In the genomic region with DNA sequence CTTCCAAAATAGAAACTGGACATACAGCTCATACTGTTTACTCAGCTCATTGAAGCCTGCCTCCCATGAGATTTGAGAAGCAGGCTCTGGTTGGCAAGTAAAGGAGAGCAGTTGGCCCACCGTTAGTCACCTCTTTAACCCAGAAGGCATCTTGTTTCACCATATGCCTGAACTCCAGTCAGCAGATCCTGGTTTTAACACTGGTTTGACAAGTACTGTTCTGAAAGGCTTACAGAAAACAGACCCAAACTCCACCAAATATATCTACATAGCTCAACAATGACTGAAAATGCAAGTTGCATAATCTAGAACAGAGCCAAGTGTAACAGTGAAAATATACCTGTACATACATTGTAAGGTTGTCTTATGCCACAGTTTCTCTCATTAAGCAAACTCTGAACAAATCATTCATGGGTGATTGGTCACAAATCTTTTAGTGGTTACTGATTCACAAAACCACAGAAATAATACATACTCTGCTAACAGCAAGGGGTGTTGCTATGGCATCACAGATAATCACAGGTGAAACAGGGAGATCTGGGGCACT, we compare ENCODE assay signal across 13 cellular contexts.
A peak's percentile ranks its signal among the peaks of the same experiment; 100 is the strongest.
DNase-seq lines count a peak whose midpoint lies in the region; ATAC-seq, FAIRE-seq and TF ChIP-seq lines count a peak whose summit lies in the region.
"Had no signal": no experiment of that assay in that cellular context is flagged by ENCODE, and none has a peak within 500 bp of the region (broad histone marks: within the 10 kb centered on the region; RNA-seq: fewer than 3 reads in every experiment).

No MANE protein-coding gene starts in this region.

- no peak; a peak in 1 of 4 replicates for TF ChIP-seq EP300 in SK-N-SH (IDR thresholded peaks at IDR 0.05; ENCODE audit: borderline replicate concordance in 1 of 2, low read depth in 1 of 2, low read length in 1 of 2)

- H3K4me1 ChIP-seq in SK-N-SH (ENCODE audit: control insufficient read depth in 1 of 2, insufficient read depth in 2 of 2, low read depth in 1 of 2, low read length in 1 of 2), result peaks cover 0 to 11% of the 10 kb centered on the region in 2 experiments; a peak in 1 of 4 replicates
- no peaks in the 10 kb centered on the region for H3K4me1 ChIP-seq in BE2C
- no peaks in the 10 kb centered on the region for H3K4me1 ChIP-seq in naive thymus-derived CD4-positive, alpha-beta T cell (ENCODE audit: control insufficient read depth in 2 of 2, insufficient read depth in 2 of 2, low read length in 2 of 2)
- H3K4me1 ChIP-seq: right lobe of liver had no signal

- peaks cover 0 to 1% (median 0%) of the 10 kb centered on the region in 7 donors for H3K4me1 Mint-ChIP-seq in naive thymus-derived CD4-positive, alpha-beta T cell

- H3K27ac ChIP-seq in SK-N-SH (ENCODE audit: low read depth in 2 of 2, low read length in 1 of 2), result peak overlapping the region in 1 of 2 experiments; percentile 43; a peak in 2 of 4 replicates
- H3K27ac ChIP-seq in naive thymus-derived CD4-positive, alpha-beta T cell (ENCODE audit: low read depth, low read length), result no peak overlapping the region
- H3K27ac ChIP-seq: C4-2B, right lobe of liver had no signal

- H3K79me2 ChIP-seq in SK-N-SH (ENCODE audit: insufficient read depth), result peaks cover 84% of the 10 kb centered on the region

- H4K20me1 ChIP-seq in SK-N-SH (ENCODE audit: insufficient read depth), result no peaks in the 10 kb centered on the region

- CTCF ChIA-PET in AG04449 (lab: Yijun Ruan, JAX), result no interaction called here
- CTCF ChIA-PET in SK-N-SH (lab: Yijun Ruan, JAX), result interaction anchor here (0.5 kb wide), 1 partner anchor 94 kb away, joined by 3 read pairs; no protein-coding TSS in a partner anchor
- CTCF ChIA-PET in naive thymus-derived CD4-positive, alpha-beta T cell (lab: Charles Lee), result no interaction called here

- H3K9ac ChIP-seq in SK-N-SH, result no peak overlapping the region

- H3F3A ChIP-seq in SK-N-SH (replicated peaks; ENCODE audit: insufficient read depth), result no peaks in the 10 kb centered on the region

- no peak for TF ChIP-seq POLR2A in H54 (IDR thresholded peaks at IDR 0.05; ENCODE audit: low read depth, low read length)

- TF ChIP-seq RAD21 in SK-N-SH (IDR thresholded peaks at IDR 0.05; ENCODE audit: low read length), result no peak

- H3K4me3 ChIP-seq in AG04449 (ENCODE audit: low read depth, low read length) (no peak overlapping the region), SK-N-SH (ENCODE audit: low read depth in 2 of 2, low read length in 1 of 2) (no peak overlapping the region), fibroblast of villous mesenchyme (ENCODE audit: low read depth, low read length) (no peak overlapping the region), BE2C (ENCODE audit: low read depth, low read length) (no peak overlapping the region)
- H3K4me3 ChIP-seq in naive thymus-derived CD4-positive, alpha-beta T cell (ENCODE audit: low read length), result no peak overlapping the region
- H3K4me3 ChIP-seq: right lobe of liver had no signal

- intact Hi-C loops in naive thymus-derived CD4-positive, alpha-beta T cell (cut with micrococcal nuclease), result no loop called here

- H3K27ac Mint-ChIP-seq in naive thymus-derived CD4-positive, alpha-beta T cell, result no peak overlapping the region

- H3K36me3 Mint-ChIP-seq in naive thymus-derived CD4-positive, alpha-beta T cell, result no peaks in the 10 kb centered on the region

- peaks cover 0 to 8% (median 0%) of the 10 kb centered on the region in 11 donors for H3K9me3 Mint-ChIP-seq in naive thymus-derived CD4-positive, alpha-beta T cell

- H3K9me3 ChIP-seq in SK-N-SH (no peaks in the 10 kb centered on the region), BE2C (no peaks in the 10 kb centered on the region)
- H3K9me3 ChIP-seq in naive thymus-derived CD4-positive, alpha-beta T cell (ENCODE audit: control insufficient read depth in 2 of 3, low read length in 3 of 3), result no peaks in the 10 kb centered on the region
- H3K9me3 ChIP-seq: right lobe of liver had no signal

- DNase-seq in AG04449 (ENCODE audit: low read depth, low spot score), result peak; percentile 64
- peak; percentile 33 for DNase-seq in H54 (ENCODE audit: insufficient read length, low spot score)
- no peak for DNase-seq in SK-N-SH
- DNase-seq in fibroblast of villous mesenchyme (ENCODE audit: low read depth), result peak; percentile 72
- DNase-seq in HUDEP-2 (lab: John Stamatoyannopoulos, UW; ENCODE audit: unreplicated experiment in 76 of 76), result no peak
- DNase-seq in BE2C, result no peak
- DNase-seq in naive thymus-derived CD4-positive, alpha-beta T cell, result no peak
- DNase-seq in retina, result no peak
- DNase-seq: activated effector memory CD4-positive, alpha-beta T cell treated with anti-CD3 and anti-CD28 coated beads, Interleukin-2, amount 50 U/mL, for 16 hours; effector CD4-positive, alpha-beta T cell; right lobe of liver had no signal

- no peaks in the 10 kb centered on the region for H3K9me2 ChIP-seq in SK-N-SH

- H3K4me2 ChIP-seq in SK-N-SH, result no peak overlapping the region; the same call in 1 of the 2 replicates

- TF ChIP-seq CTCF in AG04449 (IDR thresholded peaks at IDR 0.05; ENCODE audit: insufficient read depth, low read length, missing control alignments), result no peak
- no peak for TF ChIP-seq CTCF in SK-N-SH (IDR thresholded peaks at IDR 0.05)
- no peak for TF ChIP-seq CTCF in fibroblast of villous mesenchyme (IDR thresholded peaks at IDR 0.05; ENCODE audit: insufficient read depth, low read depth, low read length)
- no peak for TF ChIP-seq CTCF in BE2C (IDR thresholded peaks at IDR 0.05; ENCODE audit: low read depth, low read length)

- no peak overlapping the region for H3K4me3 Mint-ChIP-seq in naive thymus-derived CD4-positive, alpha-beta T cell

- 18% methylated on average over 1 of the region's 1 CpG for WGBS in SK-N-SH (ENCODE audit: low lambda C conversion rate)

- POLR2A ChIA-PET in AG04449 (lab: Yijun Ruan, JAX), result interaction anchor here (0.6 kb wide), 1 partner anchor 11 kb away, joined by 3 read pairs; no protein-coding TSS in a partner anchor
- POLR2A ChIA-PET in SK-N-SH (lab: Yijun Ruan, JAX), result no interaction called here
- POLR2A ChIA-PET in naive thymus-derived CD4-positive, alpha-beta T cell (lab: Charles Lee), result no interaction called here

- H3K36me3 ChIP-seq in SK-N-SH (replicated peaks in 1 of 2; ENCODE audit: control insufficient read depth in 1 of 2, insufficient read depth in 2 of 2, low read length in 1 of 2), result no peaks in the 10 kb centered on the region
- no peaks in the 10 kb centered on the region for H3K36me3 ChIP-seq in BE2C
- H3K36me3 ChIP-seq in naive thymus-derived CD4-positive, alpha-beta T cell (ENCODE audit: control insufficient read depth in 2 of 3, insufficient read depth in 3 of 3, low read length in 3 of 3), result no peaks in the 10 kb centered on the region
- H3K36me3 ChIP-seq: right lobe of liver had no signal

- peak; percentile 98 for FAIRE-seq in H54 (lab: Jason Lieb, UNC)
- FAIRE-seq: islet of Langerhans had no signal

- H2AFZ ChIP-seq in SK-N-SH (ENCODE audit: low read depth), result no peak overlapping the region

- H3K27me3 ChIP-seq in SK-N-SH (ENCODE audit: insufficient read depth) (no peaks in the 10 kb centered on the region), BE2C (no peaks in the 10 kb centered on the region)
- no peaks in the 10 kb centered on the region for H3K27me3 ChIP-seq in naive thymus-derived CD4-positive, alpha-beta T cell (ENCODE audit: control insufficient read depth in 2 of 2, insufficient read depth in 2 of 2, low read length in 2 of 2)
- H3K27me3 ChIP-seq: right lobe of liver had no signal

- H3K27me3 Mint-ChIP-seq in naive thymus-derived CD4-positive, alpha-beta T cell, result no peaks in the 10 kb centered on the region

- no peak for ATAC-seq in naive thymus-derived CD4-positive, alpha-beta T cell
- ATAC-seq: right lobe of liver had no signal

TF ChIP-seq in SK-N-SH, 30 proteins besides CTCF, POLR2A, EP300 and RAD21:
- TF ChIP-seq MEF2A (IDR thresholded peaks at IDR 0.05; ENCODE audit: borderline replicate concordance, low read depth) (no peak), PBX3 (IDR thresholded peaks at IDR 0.05) (peak; percentile 71), NFIC (IDR thresholded peaks at IDR 0.05; ENCODE audit: borderline replicate concordance) (peak; percentile 50; the same call in 1 of the 2 replicates), POLR2AphosphoS5 (IDR thresholded peaks at IDR 0.05; ENCODE audit: low read depth, low read length) (peak; percentile 60; the same call in 1 of the 2 replicates), RXRA (IDR thresholded peaks at IDR 0.05; ENCODE audit: borderline replicate concordance, low read depth) (no peak), TCF12 (IDR thresholded peaks at IDR 0.05) (peak; percentile 88), JUND (IDR thresholded peaks at IDR 0.05) (0 out of 2 replicates have a peak, but pooled peaks have one; percentile 12)
TF ChIP-seq in SK-N-SH: peak in this region for 5.

Comparison
In these comparisons a context has a peak if more than half of its experiments do, and no peak if none do; other contexts are left out.
1. DNase-seq: peak in AG04449 (single experiment), H54 (single experiment) and fibroblast of villous mesenchyme (single experiment); none in SK-N-SH (single experiment), HUDEP-2 (0 of 76), BE2C (single experiment), naive thymus-derived CD4-positive, alpha-beta T cell (0 of 9) and retina (single experiment).